8 cellular contexts compared by ENCODE assay signal in genomic region chr2:42169100-42169868, GRCh38. TPM values are rescaled to one million over a fixed set of nuclear protein-coding genes. Genes with fewer than 3 reads are reported as not detected.
A peak's percentile ranks its signal among the peaks of the same experiment; 100 is the strongest.
DNase-seq lines count a peak whose midpoint lies in the region; ATAC-seq and TF ChIP-seq lines count a peak whose summit lies in the region.

Gene EML4 (plus strand): TSS chr2:42169353. CDS start chr2:42169612, 259 bp downstream.

- peak within 1 kb of the TSS; percentile 47 for H3K27ac Mint-ChIP-seq in T-helper 2 cell treated with Interferon-gamma antibody and Interleukin-4, amounts not matched to agents 5 μg/mL and 100 μg/mL, for 36 hours

- H3K36me3 ChIP-seq in ascending aorta (no peaks in the 10 kb centered on the region), rectal smooth muscle tissue (ENCODE audit: control insufficient read depth, insufficient read depth, low read length) (no peaks in the 10 kb centered on the region), aorta (ENCODE audit: control insufficient read depth in 1 of 2, insufficient read depth in 2 of 2, low read length in 1 of 2) (no peaks in the 10 kb centered on the region)

- peaks cover 9% of the 10 kb centered on the region for H3K27me3 Mint-ChIP-seq in T-helper 2 cell treated with Interferon-gamma antibody and Interleukin-4, amounts not matched to agents 5 μg/mL and 100 μg/mL, for 36 hours (ENCODE audit: low read depth)

- H3K4me3 ChIP-seq in ascending aorta (peak within 1 kb of the TSS; percentile 89 to 96), rectal smooth muscle tissue (ENCODE audit: low read length) (peak within 1 kb of the TSS; percentile 98), aorta (ENCODE audit: low read length in 2 of 2) (peak within 1 kb of the TSS; percentile 68 to 69)

- H3K9ac ChIP-seq in rectal smooth muscle tissue (ENCODE audit: low read length): peak within 1 kb of the TSS; percentile 87

- peaks cover 6 to 25% of the 10 kb centered on the region in 2 donors for H3K4me1 ChIP-seq in ascending aorta
- peaks cover 14% of the 10 kb centered on the region for H3K4me1 ChIP-seq in rectal smooth muscle tissue (ENCODE audit: control insufficient read depth, insufficient read depth, low read length)
- H3K4me1 ChIP-seq in aorta (ENCODE audit: control insufficient read depth in 1 of 2, insufficient read depth in 2 of 2, low read length in 2 of 2): peaks cover 0 to 4% of the 10 kb centered on the region in 2 donors

- intact Hi-C loops in ascending aorta (cut with DNase I): loop anchor here (1.0 to 5.0 kb wide), 4 partner anchors 26 to 122 kb away; partner anchors contain the start of gene PKDCC
- intact Hi-C loops in aorta (cut with DNase I): loop anchor here in 1 of 2 donors (10.0 kb wide), 1 partner anchor 64 kb away; no protein-coding TSS in a partner anchor

- WGBS in aorta, 2 donors: 0% methylated on average over 50 to 87 of the region's 87 CpGs

- no peak within 1 kb of the TSS for H3K4me3 Mint-ChIP-seq in T-helper 2 cell treated with Interferon-gamma antibody and Interleukin-4, amounts not matched to agents 5 μg/mL and 100 μg/mL, for 36 hours

- H3K9me3 ChIP-seq in ascending aorta (no peaks in the 10 kb centered on the region), aorta (ENCODE audit: control insufficient read depth, low read length) (no peaks in the 10 kb centered on the region)

- no peak for TF ChIP-seq CTCF in ascending aorta (IDR thresholded peaks at IDR 0.05)

- H3K27ac ChIP-seq in ascending aorta (peak within 1 kb of the TSS; percentile 91 to 92), rectal smooth muscle tissue (ENCODE audit: low read depth, low read length) (peak within 1 kb of the TSS; percentile 83), aorta (ENCODE audit: low read depth in 1 of 2, low read length in 2 of 2) (peak within 1 kb of the TSS; percentile 1 to 62)

- peaks cover 4% of the 10 kb centered on the region for H3K36me3 Mint-ChIP-seq in T-helper 2 cell treated with Interferon-gamma antibody and Interleukin-4, amounts not matched to agents 5 μg/mL and 100 μg/mL, for 36 hours (ENCODE audit: low read depth)

- peaks cover 17% of the 10 kb centered on the region for H3K4me1 Mint-ChIP-seq in T-helper 2 cell treated with Interferon-gamma antibody and Interleukin-4, amounts not matched to agents 5 μg/mL and 100 μg/mL, for 36 hours (ENCODE audit: low read depth)

- DNase-seq in NCI-H1930 (lab: John Stamatoyannopoulos, UW) (peak; percentile 78 to 88), ascending aorta (ENCODE audit: low spot score in 2 of 2) (peak; percentile 54 to 94), hepatic stellate cell (ENCODE audit: low spot score) (peak; percentile 78), aorta (peak; percentile 92 to 97)
- peak; percentile 91 for DNase-seq in T-helper 2 cell treated with Interferon-gamma antibody and Interleukin-4, amounts not matched to agents 5 μg/mL and 100 μg/mL, for 36 hours (ENCODE audit: low spot score)

- ATAC-seq in GM18505 (IDR thresholded peaks at IDR 0.05; ENCODE audit: unreplicated experiment): peak; percentile 87
- peak; percentile 82 for ATAC-seq in HG02938 (IDR thresholded peaks at IDR 0.05; ENCODE audit: unreplicated experiment)
- peak; percentile 97 for ATAC-seq in aorta (ENCODE audit: low FRiP score)

- peak; percentile 82 for TF ChIP-seq POLR2A in GM18505 (IDR thresholded peaks at IDR 0.05; ENCODE audit: borderline replicate concordance, extremely low read depth, insufficient read depth, insufficient read length)

- no peaks in the 10 kb centered on the region for H3K27me3 ChIP-seq in ascending aorta
- no peaks in the 10 kb centered on the region for H3K27me3 ChIP-seq in rectal smooth muscle tissue (ENCODE audit: control insufficient read depth, insufficient read depth, low read length)
- H3K27me3 ChIP-seq in aorta (ENCODE audit: control insufficient read depth in 1 of 2, insufficient read depth in 2 of 2, low read length in 1 of 2): no peaks in the 10 kb centered on the region

- H3K9me3 Mint-ChIP-seq in T-helper 2 cell treated with Interferon-gamma antibody and Interleukin-4, amounts not matched to agents 5 μg/mL and 100 μg/mL, for 36 hours: no peaks in the 10 kb centered on the region

RNA-seq across cellular contexts. Expression of gene EML4, which starts in this region (rescaled TPM):
- 25.2 TPM for total RNA-seq in ascending aorta
- 10 to 100 TPM; 41.9 to 51.9 TPM for total RNA-seq in aorta
- 10 to 100 TPM in 1 of 2 donors, 1 to 10 TPM in 1; 9.6 to 19.7 TPM for polyA plus RNA-seq in aorta

Comparison
In these comparisons a context has a peak if more than half of its experiments do, and no peak if none do; other contexts are left out.
1. Peak in every context shown above with its lines: DNase-seq, ATAC-seq, H3K4me3 ChIP-seq and H3K27ac ChIP-seq.
2. H3K27ac ChIP-seq: peak in every context shown above with its lines; median percentile 92 in ascending aorta; 83 in rectal smooth muscle tissue; 32 in aorta.